In the genomic region with DNA sequence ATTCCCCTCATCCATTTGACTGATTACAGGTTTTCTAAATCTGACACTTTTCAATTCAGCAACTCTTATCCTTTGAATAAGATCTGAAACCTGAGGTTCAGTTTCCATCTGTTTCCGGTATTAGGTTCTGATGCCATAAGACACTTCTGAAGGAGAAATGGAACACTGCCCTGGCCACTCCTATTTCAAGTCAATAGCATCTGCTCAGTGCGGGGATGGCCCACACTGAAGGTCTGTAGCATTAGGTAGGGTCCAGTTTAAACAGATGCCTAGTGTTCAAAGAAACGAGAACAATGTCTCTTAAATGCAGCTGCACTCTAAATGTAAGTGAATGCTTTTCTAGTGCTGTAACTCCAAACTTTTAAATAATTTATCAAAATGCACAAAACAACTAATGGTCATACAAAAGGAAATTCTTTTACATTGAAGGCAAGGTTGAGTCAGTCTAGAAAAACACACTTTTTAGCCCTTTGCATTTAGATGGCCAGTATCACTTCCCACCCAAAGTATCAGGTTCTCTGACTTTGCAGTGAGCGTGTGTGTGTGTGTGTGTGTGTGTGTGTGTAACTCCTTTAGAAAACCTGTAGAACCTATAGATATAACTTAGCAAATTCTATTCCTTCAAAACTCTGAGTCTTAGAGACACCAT, we compare ENCODE assay signal across 1 cellular context.
TF ChIP-seq lines count a peak whose summit lies in the region.

No MANE protein-coding gene starts in this region.

TF ChIP-seq in endothelial cell of umbilical vein, 7 proteins besides CTCF, POLR2A, EP300 and RAD21 (continued from another document):
- TF ChIP-seq, protein P1, sequence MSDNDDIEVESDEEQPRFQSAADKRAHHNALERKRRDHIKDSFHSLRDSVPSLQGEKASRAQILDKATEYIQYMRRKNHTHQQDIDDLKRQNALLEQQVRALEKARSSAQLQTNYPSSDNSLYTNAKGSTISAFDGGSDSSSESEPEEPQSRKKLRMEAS (IDR thresholded peaks at IDR 0.05; ENCODE audit: insufficient read depth, insufficient read length), result no peak
- no peak for TF ChIP-seq GATA2 (IDR thresholded peaks at IDR 0.05; ENCODE audit: insufficient read depth, insufficient read length, low read depth, low read length)
